In the genomic region with DNA sequence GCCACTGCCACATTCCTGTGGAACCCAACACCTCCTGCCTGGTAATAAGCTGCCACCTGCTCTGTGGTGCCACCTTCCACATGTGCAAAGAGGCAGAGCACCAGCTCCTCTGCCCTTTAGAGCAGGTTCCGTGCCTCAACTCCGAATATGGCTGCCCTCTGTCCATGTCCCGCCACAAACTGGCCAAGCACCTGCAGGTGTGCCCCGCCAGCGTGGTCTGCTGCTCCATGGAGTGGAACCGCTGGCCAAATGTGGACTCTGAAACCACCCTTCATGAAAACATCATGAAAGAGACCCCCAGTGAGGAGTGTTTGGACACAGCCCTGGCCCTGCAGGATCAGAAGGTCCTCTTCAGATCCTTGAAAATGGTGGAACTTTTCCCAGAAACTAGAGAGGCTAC, we compare ENCODE assay signal across 28 cellular contexts. TPM values are rescaled to one million over a fixed set of nuclear protein-coding genes. Genes with fewer than 3 reads are reported as not detected.
"Had no signal": no experiment of that assay in that cellular context is flagged by ENCODE, and none has a peak within 500 bp of the region (broad histone marks: within the 10 kb centered on the region; RNA-seq: fewer than 3 reads in every experiment).

No MANE protein-coding gene starts in this region.

- H3K9me3 ChIP-seq: MG63, Peyer's patch, SJSA1 had no signal

- FAIRE-seq: HepG2 had no signal

- H2AFZ ChIP-seq: PC-9 had no signal

- H3K9ac ChIP-seq: KMS-11 had no signal

- ATAC-seq: HepG2, Right ventricle myocardium inferior had no signal

- H3K4me2 ChIP-seq: KMS-11, PC-9 had no signal

- H3K27me3 ChIP-seq: Peyer's patch had no signal

- DNase-seq: IMR-90; Kasumi-1; MG63; NCI-H1092; NCI-H1105 treated with DMSO at 0.1 percent for 48 hours; NCI-H1417 treated with DMSO at 0.1 percent for 48 hours; NCI-H187; NCI-H2029; NCI-H2081 treated with DMSO at 0.1 percent for 48 hours; NCI-H2171; NCI-H226; NCI-H446; NCI-H510A; NCI-H524 treated with DMSO at 0.1 percent for 48 hours; NCI-H69; NCI-H774; NK-92 treated with Interleukin-12 subunit alpha and Interleukin-12 subunit beta, amount 100 ng/mL, for 24 hours; OCI-M1; PC-9; Peyer's patch; SIG-M5 had no signal

- H3K27ac ChIP-seq: KMS-11, PC-9, Peyer's patch, SJSA1, SK-N-MC had no signal

- H3K36me3 ChIP-seq: MG63, Peyer's patch, SJSA1 had no signal

- H3K4me3 ChIP-seq: MG63, PC-9, Peyer's patch, SJSA1, SK-N-MC had no signal

- H3K4me1 ChIP-seq: Peyer's patch, SJSA1 had no signal

RNA-seq across cellular contexts. Expression of a gene that starts 28.3 kb away (rescaled TPM):
- total RNA-seq: HepG2, IMR-90, PC-9, Peyer's patch, SJSA1 had no signal
- polyA plus RNA-seq: HepG2, IMR-90 had no signal

RNA-seq across cellular contexts. Expression of a gene that starts 39.2 kb away (rescaled TPM):
- total RNA-seq: HepG2, SJSA1 had no signal
- polyA plus RNA-seq: HepG2 had no signal

RNA-seq across cellular contexts. Expression of a gene that starts 53.7 kb away (rescaled TPM):
- total RNA-seq: HepG2, HT1080, IMR-90, PC-9, Peyer's patch, Right ventricle myocardium inferior, RPMI7951, SJSA1 had no signal
- polyA plus RNA-seq: HepG2, IMR-90 had no signal
